In genomic region chr2:32947484-32948143, GRCh38 we compare ENCODE assay signal across 8 cellular contexts. TPM values are rescaled to one million over a fixed set of nuclear protein-coding genes. Genes with fewer than 3 reads are reported as not detected.
DNase-seq lines count a peak whose midpoint lies in the region; ATAC-seq and TF ChIP-seq lines count a peak whose summit lies in the region.

No MANE protein-coding gene starts in this region.

- H3K27me3 ChIP-seq in effector memory CD4-positive, alpha-beta T cell (replicated peaks; ENCODE audit: control insufficient read depth, insufficient read depth, low read length, poor library complexity, severe bottlenecking) = no peaks in the 10 kb centered on the region
- H3K27me3 ChIP-seq in thyroid gland = no peaks in the 10 kb centered on the region

- WGBS in mesodermal cell (ENCODE audit: insufficient coverage in 2 of 2), 2 experiments = 1 to 2% methylated on average over 31 to 52 of the region's 75 CpGs
- WGBS in thyroid gland, 2 donors = 5 to 18% methylated on average over 12 to 13 of the region's 75 CpGs

- H3K4me3 ChIP-seq in effector memory CD4-positive, alpha-beta T cell (ENCODE audit: insufficient read depth, low read depth, low read length, poor library complexity, severe bottlenecking) = peak overlapping the region; percentile 70
- H3K4me3 ChIP-seq in mesodermal cell (ENCODE audit: extremely low read depth, insufficient read depth, low read length, poor library complexity, severe bottlenecking) (peak overlapping the region; percentile 74), thyroid gland (replicated peaks in 1 of 3) (peak overlapping the region; percentile 33 to 89 (median 48))

- no peaks in the 10 kb centered on the region for H3K36me3 ChIP-seq in effector memory CD4-positive, alpha-beta T cell (ENCODE audit: control insufficient read depth, insufficient read depth, low read length)
- H3K36me3 ChIP-seq in mesodermal cell (ENCODE audit: control insufficient read depth, insufficient read depth, low read length) = peaks cover 11% of the 10 kb centered on the region
- H3K36me3 ChIP-seq in thyroid gland = no peaks in the 10 kb centered on the region

- no peak overlapping the region for H3K27ac ChIP-seq in effector memory CD4-positive, alpha-beta T cell (ENCODE audit: insufficient read depth, low read length, poor library complexity, severe bottlenecking)
- H3K27ac ChIP-seq in mesodermal cell (ENCODE audit: low read depth, low read length, severe bottlenecking) (no peak overlapping the region), thyroid gland (no peak overlapping the region)

- no peak for TF ChIP-seq POLR2A in thyroid gland (IDR thresholded peaks at IDR 0.05)

- in situ Hi-C loops in KBM-7 (cut with MboI; ENCODE audit: low pct_unique_long_range_greater_than_20kb, low sequenced_read_pairs) = no loop called here

- no peak for TF ChIP-seq CTCF in thyroid gland (IDR thresholded peaks at IDR 0.05)

- H3K4me1 ChIP-seq in effector memory CD4-positive, alpha-beta T cell (ENCODE audit: control insufficient read depth, insufficient read depth, low read length, poor library complexity, severe bottlenecking) = no peaks in the 10 kb centered on the region
- H3K4me1 ChIP-seq in mesodermal cell (ENCODE audit: control insufficient read depth, insufficient read depth, low read length, poor library complexity, severe bottlenecking) (no peaks in the 10 kb centered on the region), thyroid gland (no peaks in the 10 kb centered on the region)

- DNase-seq in 8988T (peak; percentile 46), T-helper 22 cell (ENCODE audit: low read depth) (peak; percentile 5), thyroid gland (peak; percentile 20 to 33), KBM-7 (no peak)
- DNase-seq in effector memory CD4-positive, alpha-beta T cell = no peak

- intact Hi-C loops in thyroid gland (cut with DNase I) = loop anchor here (5.0 kb wide), 1 partner anchor 170 kb away; no protein-coding TSS in a partner anchor

- ATAC-seq in GM18519 (IDR thresholded peaks at IDR 0.05; ENCODE audit: low FRiP score, unreplicated experiment) (peak; percentile 35), HG03280 (IDR thresholded peaks at IDR 0.05; ENCODE audit: unreplicated experiment) (peak; percentile 29)

- no peaks in the 10 kb centered on the region for H3K9me3 ChIP-seq in effector memory CD4-positive, alpha-beta T cell (ENCODE audit: control insufficient read depth, low read length)
- H3K9me3 ChIP-seq in mesodermal cell (ENCODE audit: control insufficient read depth, low read length) (no peaks in the 10 kb centered on the region), thyroid gland (no peaks in the 10 kb centered on the region)

RNA-seq across cellular contexts. Expression of gene LTBP1, which starts 0.9 kb away (rescaled TPM):
- polyA plus RNA-seq in mesodermal cell (2013, experiment 1 of 2) = 68.5 TPM
- polyA plus RNA-seq in mesodermal cell (2013, experiment 2 of 2) = 60.6 TPM
- 10 to 100 TPM in 2 of 4 donors, 1 to 10 TPM in 2; 5.1 to 12.9 (median 10.7) TPM for total RNA-seq in thyroid gland

Comparison
In these comparisons a context has a peak if more than half of its experiments do, and no peak if none do; other contexts are left out.
1. DNase-seq: peak in 8988T (single experiment), T-helper 22 cell (single experiment) and thyroid gland (2 of 2); none in effector memory CD4-positive, alpha-beta T cell (0 of 3) and KBM-7 (single experiment).
2. Peak in every context shown above with its lines, with median percentiles within 50 percentile points of each other: H3K4me3 ChIP-seq.